In genomic region chr11:67630230-67630942, GRCh38 we compare ENCODE assay signal across 1 cellular context.
A peak's percentile ranks its signal among the peaks of the same experiment; 100 is the strongest.
TF ChIP-seq lines count a peak whose summit lies in the region.

No MANE protein-coding gene starts in this region.

TF ChIP-seq in HepG2, 621 proteins besides CTCF, POLR2A, EP300 and RAD21 (continued from another document and continues in another):
- no peak for TF ChIP-seq ZNF784 (CRISPR knock-in tag; IDR thresholded peaks at IDR 0.05; ENCODE audit: borderline replicate concordance)
- peak; percentile 38 for TF ChIP-seq RBM22 (optimal IDR thresholded peaks at IDR 0.05; ENCODE audit: low read length)
- TF ChIP-seq CCAR2 (optimal IDR thresholded peaks at IDR 0.05; ENCODE audit: low read depth, low read length): no peak
- TF ChIP-seq MEIS1 (CRISPR knock-in tag; IDR thresholded peaks at IDR 0.05; ENCODE audit: borderline replicate concordance): peak; percentile 83; the same call in 1 of the 2 replicates
- TF ChIP-seq ZMAT5 (CRISPR knock-in tag; IDR thresholded peaks at IDR 0.05; ENCODE audit: borderline replicate concordance, low read depth): no peak
- 0 out of 2 replicates have a peak, but pooled peaks have one; percentile 22 for TF ChIP-seq E2F5 (CRISPR knock-in tag; conservative IDR thresholded peaks at IDR 0.05)
- peak; percentile 75; the same call in 1 of the 2 replicates for TF ChIP-seq ERF (CRISPR knock-in tag; IDR thresholded peaks at IDR 0.05)
- TF ChIP-seq IKZF1 (IDR thresholded peaks at IDR 0.05): no peak
- no peak; the same call in 1 of the 2 replicates for TF ChIP-seq ZNF225 (CRISPR knock-in tag; IDR thresholded peaks at IDR 0.05)
- no peak for TF ChIP-seq ZNF280B (CRISPR knock-in tag; IDR thresholded peaks at IDR 0.05; ENCODE audit: borderline replicate concordance)
- TF ChIP-seq SRSF1 (optimal IDR thresholded peaks at IDR 0.05; ENCODE audit: low read depth, low read length): peak; percentile 59
- no peak for TF ChIP-seq SETDB1 (CRISPR knock-in tag; IDR thresholded peaks at IDR 0.05; ENCODE audit: borderline replicate concordance)
- TF ChIP-seq ZNF75D (CRISPR knock-in tag; IDR thresholded peaks at IDR 0.05; ENCODE audit: borderline replicate concordance): no peak
- no peak for TF ChIP-seq ZNF101 (CRISPR knock-in tag; IDR thresholded peaks at IDR 0.05; ENCODE audit: borderline replicate concordance, low read depth)
- TF ChIP-seq KLF16 (CRISPR knock-in tag; IDR thresholded peaks at IDR 0.05): peak in 1 of 2 experiments; percentile 94; a peak in 2 of 4 replicates
- TF ChIP-seq STAT6 (CRISPR knock-in tag; IDR thresholded peaks at IDR 0.05; ENCODE audit: borderline replicate concordance): no peak
- TF ChIP-seq THRA (CRISPR knock-in tag; IDR thresholded peaks at IDR 0.05; ENCODE audit: borderline replicate concordance): peak; percentile 57; the same call in 1 of the 2 replicates
- TF ChIP-seq ZNF746 (CRISPR knock-in tag; IDR thresholded peaks at IDR 0.05): peak; percentile 92
- peak; percentile 79; the same call in 1 of the 2 replicates for TF ChIP-seq ZFP91 (CRISPR knock-in tag; IDR thresholded peaks at IDR 0.05; ENCODE audit: borderline replicate concordance)
- peak; percentile 31; the same call in 1 of the 2 replicates for TF ChIP-seq GMEB1 (CRISPR knock-in tag; IDR thresholded peaks at IDR 0.05; ENCODE audit: borderline replicate concordance)
- no peak for TF ChIP-seq ZSCAN21 (CRISPR knock-in tag; IDR thresholded peaks at IDR 0.05; ENCODE audit: borderline replicate concordance)
- no peak for TF ChIP-seq ATF3 (CRISPR knock-in tag; IDR thresholded peaks at IDR 0.05)
- TF ChIP-seq ZNF781 (CRISPR knock-in tag; IDR thresholded peaks at IDR 0.05; ENCODE audit: borderline replicate concordance, not compliant biosample characterization): no peak
- TF ChIP-seq FUBP1 (CRISPR knock-in tag; IDR thresholded peaks at IDR 0.05; ENCODE audit: borderline replicate concordance): no peak
- peak; percentile 79; the same call in 1 of the 2 replicates for TF ChIP-seq PPARG (CRISPR knock-in tag; conservative IDR thresholded peaks at IDR 0.05)
- TF ChIP-seq ZNF264 (CRISPR knock-in tag; IDR thresholded peaks at IDR 0.05): peak; percentile 70; the same call in 1 of the 2 replicates
- TF ChIP-seq ZNF333 (CRISPR knock-in tag; IDR thresholded peaks at IDR 0.05; ENCODE audit: borderline replicate concordance): 0 out of 2 replicates have a peak, but pooled peaks have one; percentile 77
- no peak for TF ChIP-seq SOX6 (IDR thresholded peaks at IDR 0.05)
- peak; percentile 72 for TF ChIP-seq SOX6 (CRISPR knock-in tag; IDR thresholded peaks at IDR 0.05)
- TF ChIP-seq PRDM15 (CRISPR knock-in tag; IDR thresholded peaks at IDR 0.05): no peak
- no peak for TF ChIP-seq ZFP62 (CRISPR knock-in tag; IDR thresholded peaks at IDR 0.05)
- no peak for TF ChIP-seq ZNF296 (CRISPR knock-in tag; conservative IDR thresholded peaks at IDR 0.05)
- TF ChIP-seq PLRG1 (conservative IDR thresholded peaks at IDR 0.05): no peak
- TF ChIP-seq BCL6 (CRISPR knock-in tag; IDR thresholded peaks at IDR 0.05): 0 out of 2 replicates have a peak, but pooled peaks have one; percentile 25
- TF ChIP-seq TARDBP (CRISPR knock-in tag; IDR thresholded peaks at IDR 0.05): peak; percentile 59; the same call in 1 of the 2 replicates
- no peak for TF ChIP-seq HNRNPL (IDR thresholded peaks at IDR 0.05; ENCODE audit: low read depth, low read length)
- TF ChIP-seq ZNF530 (CRISPR knock-in tag; IDR thresholded peaks at IDR 0.05; ENCODE audit: low read depth): no peak
- TF ChIP-seq HIC2 (CRISPR knock-in tag; IDR thresholded peaks at IDR 0.05; ENCODE audit: low read depth): no peak
- TF ChIP-seq KMT2A (CRISPR knock-in tag; IDR thresholded peaks at IDR 0.05): peak; percentile 63; the same call in 1 of the 2 replicates
- TF ChIP-seq SALL1 (CRISPR knock-in tag; IDR thresholded peaks at IDR 0.05): peak; percentile 66
- no peak for TF ChIP-seq SMAD1 (CRISPR knock-in tag; IDR thresholded peaks at IDR 0.05; ENCODE audit: borderline replicate concordance, low read depth)
- TF ChIP-seq ZNF720 (CRISPR knock-in tag; IDR thresholded peaks at IDR 0.05): no peak
